In the genomic region with DNA sequence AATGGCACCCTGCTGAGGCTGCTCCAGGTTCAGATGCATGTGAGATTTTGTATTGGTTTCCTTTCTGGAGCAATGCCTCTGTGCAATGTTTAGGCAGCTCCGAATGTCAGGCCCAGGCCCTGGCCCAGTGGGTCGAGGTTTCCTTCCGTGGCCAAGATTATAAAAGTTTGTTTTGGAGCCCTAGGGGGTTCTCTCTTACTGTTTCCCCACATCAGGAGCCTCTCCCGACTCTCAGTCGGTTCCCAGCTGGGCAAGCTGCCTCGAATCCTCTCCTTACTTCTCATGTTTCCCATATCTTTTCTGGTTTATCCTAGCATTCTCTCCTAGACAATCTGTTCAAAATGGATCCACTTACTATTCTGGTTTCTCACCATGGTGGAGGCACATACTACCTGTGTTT, we compare ENCODE assay signal across 13 cellular contexts. TPM values are rescaled to one million over a fixed set of nuclear protein-coding genes. Genes with fewer than 3 reads are reported as not detected.
DNase-seq lines count a peak whose midpoint lies in the region; ATAC-seq, FAIRE-seq and TF ChIP-seq lines count a peak whose summit lies in the region.
"Had no signal": no experiment of that assay in that cellular context is flagged by ENCODE, and none has a peak within 500 bp of the region (broad histone marks: within the 10 kb centered on the region; RNA-seq: fewer than 3 reads in every experiment).

No MANE protein-coding gene starts in this region.

- H2BK15ac ChIP-seq in mesenchymal stem cell (ENCODE audit: low read depth, poor library complexity, severe bottlenecking) = peak overlapping the region; percentile 57

- no peak overlapping the region for H3K23ac ChIP-seq in mesenchymal stem cell (ENCODE audit: low read length in 2 of 2)

- DNase-seq in Right ventricle myocardium inferior (ENCODE audit: missing footprints) (peak; percentile 42), cardiac septum (ENCODE audit: low spot score) (no peak), K562 (ENCODE audit: extremely low read depth in 1 of 4, low spot score in 3 of 4) (peak in 1 of 4 experiments; percentile 3), mesenchymal stem cell (no peak), transverse colon (no peak), NCI-H2081 (lab: John Stamatoyannopoulos, UW) (no peak), AML-193 (lab: John Stamatoyannopoulos, UW) (no peak), putamen (ENCODE audit: low spot score) (no peak)
- DNase-seq: activated effector memory CD4-positive, alpha-beta T cell treated with Interleukin-2 at 50 U/mL for 16 hours; DMS79 treated with DMSO at 0.1 percent for 48 hours; hippocampal formation had no signal

- no peak for TF ChIP-seq RAD21 in K562 (CRISPR knock-in tag; conservative IDR thresholded peaks at IDR 0.05 in 1 of 2, IDR thresholded peaks at IDR 0.05 in 1 of 2)

- peak overlapping the region in 1 of 2 experiments; percentile 63 for H3K4ac ChIP-seq in mesenchymal stem cell (ENCODE audit: low read depth in 1 of 2, low read length in 2 of 2)

- no peaks in the 10 kb centered on the region for H3K79me2 ChIP-seq in K562 (ENCODE audit: control insufficient read depth, insufficient read depth, low read length)

- FAIRE-seq in K562 (lab: Jason Lieb, UNC) = no peak
- FAIRE-seq: HTR-8/SVneo had no signal

- H3K4me3 ChIP-seq in K562 (no peak overlapping the region), mesenchymal stem cell (ENCODE audit: insufficient read depth in 1 of 2, low read depth in 1 of 2, low read length in 2 of 2) (no peak overlapping the region), transverse colon (no peak overlapping the region)

- TF ChIP-seq POLR2A in K562 (conservative IDR thresholded peaks at IDR 0.05) (no peak), transverse colon (IDR thresholded peaks at IDR 0.05) (no peak)

- H3K14ac ChIP-seq in mesenchymal stem cell (ENCODE audit: low read length in 2 of 2) = peak overlapping the region in 1 of 2 experiments; percentile 35

- no peak overlapping the region for H3K4me2 ChIP-seq in K562 (ENCODE audit: insufficient read depth, low read length)
- no peak overlapping the region for H3K4me2 ChIP-seq in mesenchymal stem cell (ENCODE audit: low read length, poor library complexity, severe bottlenecking)

- H2BK12ac ChIP-seq in mesenchymal stem cell (ENCODE audit: low read length in 2 of 2) = peak overlapping the region in 1 of 2 experiments; percentile 79

- no peak overlapping the region for H3K9ac ChIP-seq in K562 (ENCODE audit: insufficient read depth in 1 of 2, low read depth in 2 of 2, low read length in 2 of 2)
- peak overlapping the region; percentile 44 for H3K9ac ChIP-seq in mesenchymal stem cell (ENCODE audit: low read length)

- peaks cover 18% of the 10 kb centered on the region for H3K79me1 ChIP-seq in mesenchymal stem cell (replicated peaks; ENCODE audit: low read length, poor library complexity, severe bottlenecking)

- no peaks in the 10 kb centered on the region for H3K27me3 ChIP-seq in K562 (ENCODE audit: control insufficient read depth in 2 of 2, insufficient read depth in 2 of 2, low read length in 2 of 2)
- no peaks in the 10 kb centered on the region for H3K27me3 ChIP-seq in mesenchymal stem cell (ENCODE audit: control insufficient read depth in 1 of 2, insufficient read depth in 1 of 2, low read length in 2 of 2)
- H3K27me3 ChIP-seq in transverse colon = no peaks in the 10 kb centered on the region

- peak overlapping the region; percentile 66 to 74 for H3K18ac ChIP-seq in mesenchymal stem cell (ENCODE audit: low read depth in 1 of 2, low read length in 2 of 2)

- no peak overlapping the region for H4K8ac ChIP-seq in mesenchymal stem cell (ENCODE audit: low read length)

- H3K27ac ChIP-seq in K562 (ENCODE audit: extremely low read depth, low read depth, low read length) (peak overlapping the region; percentile 77; the same call in 1 of the 3 replicates), mesenchymal stem cell (ENCODE audit: low read length, poor library complexity, severe bottlenecking) (peak overlapping the region; percentile 84), transverse colon (peak overlapping the region in 3 of 4 donors; percentile 62 to 68 (median 62))

- intact Hi-C loops in Right ventricle myocardium inferior (cut with DNase I) (loop anchor here (1.0 kb wide), 1 partner anchor 11 kb away; the partner anchor contains the start of gene TMEM140), cardiac septum (cut with DNase I) (no loop called here), K562 (cut with micrococcal nuclease) (no loop called here), transverse colon (cut with DNase I; ENCODE audit: low total_unique reads) (no loop called here)

- peak overlapping the region; percentile 54 for H4K91ac ChIP-seq in mesenchymal stem cell (ENCODE audit: low read length)

- peak; percentile 2 for ATAC-seq in Right ventricle myocardium inferior
- ATAC-seq in K562 = no peak

- 82% methylated on average over 6 of the region's 6 CpGs for WGBS in K562 (ENCODE audit: insufficient coverage, low coverage, missing lambda C conversion rate)
- WGBS in mesenchymal stem cell = 91% methylated on average over 6 of the region's 6 CpGs
- WGBS in transverse colon (ENCODE audit: low coverage in 1 of 2), 2 donors = 77 to 87% methylated on average over 5 to 6 of the region's 6 CpGs

- H3K36me3 ChIP-seq in K562 (ENCODE audit: control insufficient read depth, insufficient read depth, low read length) = peaks cover 7% of the 10 kb centered on the region; the same call in 2 of the 3 replicates
- H3K36me3 ChIP-seq in mesenchymal stem cell (ENCODE audit: control insufficient read depth in 1 of 2, insufficient read depth in 2 of 2, low read depth in 1 of 2, low read length in 2 of 2) = peaks cover 11 to 27% of the 10 kb centered on the region in 2 experiments
- no peaks in the 10 kb centered on the region for H3K36me3 ChIP-seq in transverse colon

- POLR2A ChIA-PET in K562 (lab: Yijun Ruan, JAX) = interaction anchor here (1.8 kb wide), 2 partner anchors 9 to 11 kb away, joined by 4 to 9 read pairs; partner anchors contain the start of gene TMEM140

- H3K9me3 ChIP-seq in K562 (replicated peaks; ENCODE audit: control insufficient read depth, insufficient read depth, low read depth, low read length) (peaks cover 42% of the 10 kb centered on the region), mesenchymal stem cell (ENCODE audit: control insufficient read depth, low read length) (peaks cover 31% of the 10 kb centered on the region), transverse colon (peaks cover 8 to 9% of the 10 kb centered on the region in 2 donors)

- TF ChIP-seq EP300 in K562 (IDR thresholded peaks at IDR 0.05; ENCODE audit: low read length) = no peak
- TF ChIP-seq EP300 in transverse colon (IDR thresholded peaks at IDR 0.05; ENCODE audit: low read depth) = no peak

- no peak overlapping the region for H2BK5ac ChIP-seq in mesenchymal stem cell (ENCODE audit: low read depth, low read length, poor library complexity, severe bottlenecking)

- CTCF ChIA-PET in K562 (lab: Yijun Ruan, JAX; ENCODE audit: low intra/inter-chr PET ratio) = no interaction called here

- no TSS peak for BruUV-seq in K562 (replicated peaks; lab: Mats Ljungman, UMichigan)

- in situ Hi-C loops in K562 (cut with MboI) (no loop called here), transverse colon (cut with MboI; ENCODE audit: low pct_ligation_motif_present in 1 of 4, low pct_unique_long_range_greater_than_20kb in 1 of 4, low sequenced_read_pairs in 3 of 4) (loop anchor here in 2 of 4 donors (25.0 kb wide), 2 partner anchors 472 to 497 kb away; no protein-coding TSS in a partner anchor)

- no peaks in the 10 kb centered on the region for H4K20me1 ChIP-seq in K562 (replicated peaks; ENCODE audit: control insufficient read depth, insufficient read depth, low read length)

- H3K4me1 ChIP-seq in K562 (replicated peaks in 1 of 2; ENCODE audit: control insufficient read depth in 2 of 2, insufficient read depth in 2 of 2, low read length in 2 of 2) = peaks cover 8 to 27% of the 10 kb centered on the region in 2 experiments
- peaks cover 28% of the 10 kb centered on the region for H3K4me1 ChIP-seq in mesenchymal stem cell (ENCODE audit: control insufficient read depth, insufficient read depth, low read depth, low read length)
- peaks cover 7 to 33% (median 18%) of the 10 kb centered on the region in 4 donors for H3K4me1 ChIP-seq in transverse colon

- TF ChIP-seq CTCF in K562 (IDR thresholded peaks at IDR 0.05 in 2 of 3, conservative IDR thresholded peaks at IDR 0.05 in 1 of 3; ENCODE audit: insufficient read depth in 2 of 3, low read depth in 1 of 3, low read length in 3 of 3) (no peak), transverse colon (IDR thresholded peaks at IDR 0.05) (no peak)

- H2AFZ ChIP-seq in K562 (ENCODE audit: low read depth, low read length) = no peak overlapping the region
- no peak overlapping the region for H2AFZ ChIP-seq in mesenchymal stem cell (ENCODE audit: low read depth, low read length)

- H2BK120ac ChIP-seq in mesenchymal stem cell (ENCODE audit: low read depth, low read length) = no peak overlapping the region

- peak overlapping the region; percentile 27 for H2AK5ac ChIP-seq in mesenchymal stem cell (ENCODE audit: low read length, severe bottlenecking)

- H3K9me1 ChIP-seq in K562 (ENCODE audit: control insufficient read depth, insufficient read depth, low read length) = no peaks in the 10 kb centered on the region

RNA-seq across cellular contexts. Expression of gene TMEM140, which starts 11.0 kb away (rescaled TPM):
- 24.3 TPM for total RNA-seq in Right ventricle myocardium inferior
- 15.2 TPM for total RNA-seq in cardiac septum
- 0.37 and 0.60 TPM in 2 replicates for total RNA-seq in K562 (2011; cell fraction: chromatin; rRNA removed; ENCODE audit: low replicate concordance)
- total RNA-seq in K562 (2011; cell fraction: nucleolus; rRNA removed) = 0.17 and 0.39 TPM in 2 replicates
- total RNA-seq in K562 (2011; cell fraction: nucleoplasm; rRNA removed) = not detected in 2 replicates
- total RNA-seq in K562 (2014; rRNA removed) = 0.23 and 0.24 TPM in 2 replicates
- total RNA-seq in K562 (2014; rRNA removed; fragmentation: Illumina TruSeq; extraction: Trizol) = 0.15 and 0.22 TPM in 2 replicates
- 0.19 and 0.36 TPM in 2 replicates for total RNA-seq in K562 (2015; rRNA removed; fragmentation: Illumina TruSeq; extraction: Trizol)
- total RNA-seq in K562 (2021) = 0.29 and 0.33 TPM in 2 replicates
- 0.03 TPM in 1 of 2 replicates, not detected in the other for polyA plus RNA-seq in K562 (2011; rRNA removed)
- polyA plus RNA-seq in K562 (2011; cell fraction: cytosol; rRNA removed) = 0.04 TPM in 1 of 2 replicates, not detected in the other
- not detected in 2 replicates for polyA plus RNA-seq in K562 (2011; cell fraction: nucleus; rRNA removed)
- 12.5 and 24.1 TPM in 2 replicates for polyA plus RNA-seq in K562 (2012)
- polyA plus RNA-seq in K562 (2014; fragmentation: Illumina TruSeq; extraction: Trizol) = 0.15 and 0.19 TPM in 2 replicates
- under 1 TPM; 0.35 to 0.82 TPM for polyA plus RNA-seq in K562 (2014; fragmentation: Nextera tagmentation; extraction: Ambion mirVana)
- 0.11 TPM in 1 of 2 replicates, not detected in the other for polyA plus RNA-seq in K562 (2014; rRNA removed)
- polyA minus RNA-seq in K562 (2011; rRNA and poly(A)+ RNA removed) = 0.35 TPM in 1 of 2 replicates, not detected in the other
- polyA minus RNA-seq in K562 (2011; cell fraction: cytosol; rRNA and poly(A)+ RNA removed) = not detected in 2 replicates
- polyA minus RNA-seq in K562 (2011; cell fraction: nucleus; rRNA and poly(A)+ RNA removed) = 0.40 TPM in 1 of 2 replicates, not detected in the other
- polyA plus RNA-seq in mesenchymal stem cell (2013, experiment 1 of 2) = 3.2 TPM
- polyA plus RNA-seq in mesenchymal stem cell (2013, experiment 2 of 2) = 3.7 TPM
- 10 to 100 TPM in 3 of 4 donors, 1 to 10 TPM in 1; 4.8 to 36.3 (median 28.9) TPM for total RNA-seq in transverse colon
- total RNA-seq: osteocyte had no signal

RNA-seq across cellular contexts. Expression of gene CYREN, which starts 11.6 kb away (rescaled TPM):
- 22.5 TPM for total RNA-seq in Right ventricle myocardium inferior
- 24.0 TPM for total RNA-seq in cardiac septum
- 74.7 and 156 TPM in 2 replicates for total RNA-seq in K562 (2011; cell fraction: chromatin; rRNA removed; ENCODE audit: low replicate concordance)
- 93.6 and 122 TPM in 2 replicates for total RNA-seq in K562 (2011; cell fraction: nucleolus; rRNA removed)
- 99.6 and 104 TPM in 2 replicates for total RNA-seq in K562 (2011; cell fraction: nucleoplasm; rRNA removed)
- total RNA-seq in K562 (2014; rRNA removed) = 108 and 116 TPM in 2 replicates
- total RNA-seq in K562 (2014; rRNA removed; fragmentation: Illumina TruSeq; extraction: Trizol) = 73.8 and 79.8 TPM in 2 replicates
- 94.7 and 97.3 TPM in 2 replicates for total RNA-seq in K562 (2015; rRNA removed; fragmentation: Illumina TruSeq; extraction: Trizol)
- total RNA-seq in K562 (2021) = 93.9 and 102 TPM in 2 replicates
- polyA plus RNA-seq in K562 (2011; rRNA removed) = 70.3 and 76.7 TPM in 2 replicates
- 64.8 and 71.7 TPM in 2 replicates for polyA plus RNA-seq in K562 (2011; cell fraction: cytosol; rRNA removed)
- polyA plus RNA-seq in K562 (2011; cell fraction: nucleus; rRNA removed) = 63.9 and 68.6 TPM in 2 replicates
- polyA plus RNA-seq in K562 (2012) = 76.0 and 88.6 TPM in 2 replicates
- polyA plus RNA-seq in K562 (2014; fragmentation: Illumina TruSeq; extraction: Trizol) = 88.8 and 93.4 TPM in 2 replicates
- 10 to 100 TPM; 13.9 to 25.5 TPM for polyA plus RNA-seq in K562 (2014; fragmentation: Nextera tagmentation; extraction: Ambion mirVana)
- 87.2 and 91.9 TPM in 2 replicates for polyA plus RNA-seq in K562 (2014; rRNA removed)
- polyA minus RNA-seq in K562 (2011; rRNA and poly(A)+ RNA removed) = 91.4 and 96.8 TPM in 2 replicates
- polyA minus RNA-seq in K562 (2011; cell fraction: cytosol; rRNA and poly(A)+ RNA removed) = 41.0 and 42.8 TPM in 2 replicates
- polyA minus RNA-seq in K562 (2011; cell fraction: nucleus; rRNA and poly(A)+ RNA removed) = 68.5 and 107 TPM in 2 replicates
- 23.2 TPM for polyA plus RNA-seq in mesenchymal stem cell (2013, experiment 1 of 2)
- polyA plus RNA-seq in mesenchymal stem cell (2013, experiment 2 of 2) = 23.5 TPM
- total RNA-seq in transverse colon = 10 to 100 TPM; 30.8 to 88.3 (median 37.8) TPM

RNA-seq across cellular contexts. Expression of gene WDR91, which starts 52.5 kb away (rescaled TPM):
- total RNA-seq in Right ventricle myocardium inferior (3.8 TPM), cardiac septum (5.2 TPM), K562 (2014; rRNA removed) (10.1 and 12.0 TPM in 2 replicates), K562 (2014; rRNA removed; fragmentation: Illumina TruSeq; extraction: Trizol) (4.9 and 5.8 TPM in 2 replicates), K562 (2015; rRNA removed; fragmentation: Illumina TruSeq; extraction: Trizol) (9.2 and 10.7 TPM in 2 replicates), K562 (2021) (12.1 and 18.2 TPM in 2 replicates), transverse colon (10 to 100 TPM in 2 of 4 donors, 1 to 10 TPM in 2; 6.7 to 19.9 (median 12.6) TPM)
- total RNA-seq in K562 (2011; cell fraction: chromatin; rRNA removed; ENCODE audit: low replicate concordance) = 28.4 and 48.4 TPM in 2 replicates
- 26.5 and 27.3 TPM in 2 replicates for total RNA-seq in K562 (2011; cell fraction: nucleolus; rRNA removed)
- 18.5 and 26.3 TPM in 2 replicates for total RNA-seq in K562 (2011; cell fraction: nucleoplasm; rRNA removed)
- polyA plus RNA-seq in K562 (2011; rRNA removed) (12.9 and 15.0 TPM in 2 replicates), K562 (2014; fragmentation: Illumina TruSeq; extraction: Trizol) (7.7 and 9.8 TPM in 2 replicates), K562 (2014; fragmentation: Nextera tagmentation; extraction: Ambion mirVana) (1 to 10 TPM; 1.9 to 2.1 TPM), K562 (2014; rRNA removed) (11.9 and 17.4 TPM in 2 replicates)
- polyA plus RNA-seq in K562 (2011; cell fraction: cytosol; rRNA removed) = 18.4 and 21.1 TPM in 2 replicates
- polyA plus RNA-seq in K562 (2011; cell fraction: nucleus; rRNA removed) = 69.8 and 70.6 TPM in 2 replicates
- 8.7 and 11.6 TPM in 2 replicates for polyA plus RNA-seq in K562 (2012)
- polyA minus RNA-seq in K562 (2011; rRNA and poly(A)+ RNA removed) = 8.4 and 9.3 TPM in 2 replicates
- 8.6 and 9.1 TPM in 2 replicates for polyA minus RNA-seq in K562 (2011; cell fraction: cytosol; rRNA and poly(A)+ RNA removed)
- polyA minus RNA-seq in K562 (2011; cell fraction: nucleus; rRNA and poly(A)+ RNA removed) = 15.2 and 24.0 TPM in 2 replicates
- polyA plus RNA-seq in mesenchymal stem cell (2013, experiment 1 of 2) = 4.2 TPM
- polyA plus RNA-seq in mesenchymal stem cell (2013, experiment 2 of 2) = 4.1 TPM
